Comparison of ENCODE assay signal across 8 cellular contexts in the genomic region with DNA sequence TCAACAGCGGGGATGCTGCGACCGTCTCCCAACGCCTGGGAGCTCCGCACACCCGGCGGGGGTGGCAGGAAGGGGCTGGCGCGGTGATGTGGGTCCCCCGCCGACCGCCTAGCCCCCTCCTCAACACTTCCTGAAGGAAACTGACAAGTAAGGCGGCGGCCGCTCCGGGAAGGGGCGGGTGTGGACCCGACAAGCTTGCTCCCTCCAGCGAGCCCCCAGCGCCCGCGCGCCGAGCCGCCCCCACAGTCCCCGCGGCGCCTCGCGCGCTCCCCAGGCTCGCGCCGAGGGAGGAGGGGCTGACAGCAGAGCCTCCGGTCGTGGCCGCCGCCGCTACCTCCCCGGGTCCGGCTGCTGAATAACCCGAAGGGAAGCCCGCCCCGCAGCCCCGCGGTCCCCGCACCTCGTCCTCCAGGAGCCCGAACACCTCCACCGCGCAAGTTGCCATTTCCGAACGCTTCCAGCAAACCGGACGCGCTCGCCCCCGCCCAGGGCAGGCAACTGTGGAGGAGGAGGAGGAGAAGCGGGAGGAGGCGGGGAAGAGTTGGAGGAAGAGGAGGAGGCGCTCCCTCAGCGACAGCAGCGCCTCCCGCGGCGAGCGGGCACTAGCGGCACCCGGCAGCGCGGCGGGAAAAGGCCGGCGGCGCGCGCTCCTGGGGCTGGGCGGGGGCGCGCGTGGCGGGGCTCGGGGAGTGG. TPM values are rescaled to one million over a fixed set of nuclear protein-coding genes. Genes with fewer than 3 reads are reported as not detected.
A peak's percentile ranks its signal among the peaks of the same experiment; 100 is the strongest.
DNase-seq lines count a peak whose midpoint lies in the region; ATAC-seq and TF ChIP-seq lines count a peak whose summit lies in the region.

NEDD4 (minus strand) TSS at position 502 of the 693 bp plus-strand sequence; CDS start at position 445, 57 bp downstream.

- TF ChIP-seq EP300 in Ishikawa (IDR thresholded peaks at IDR 0.05; ENCODE audit: borderline replicate concordance): no peak

- ATAC-seq in GM21576 (IDR thresholded peaks at IDR 0.05; ENCODE audit: unreplicated experiment) (peak; percentile 91), natural killer cell (peak; percentile 86 to 91 (median 88))
- ATAC-seq in activated T-helper 17 cell treated with anti-CD3 and anti-CD28 coated beads, Interleukin-2, amount 50 U/mL, for 72 hours (replicated peaks): peak; percentile 93

- H3K36me3 Mint-ChIP-seq in activated T-helper 17 cell treated with anti-CD3 and anti-CD28 coated beads, Interleukin-2, amount 50 U/mL, for 72 hours (ENCODE audit: low read depth): no peaks in the 10 kb centered on the region
- H3K36me3 Mint-ChIP-seq in natural killer cell: no peaks in the 10 kb centered on the region

- peak within 1 kb of the TSS; percentile 66 for H3K4me3 Mint-ChIP-seq in activated T-helper 17 cell treated with anti-CD3 and anti-CD28 coated beads, Interleukin-2, amount 50 U/mL, for 72 hours
- peak within 1 kb of the TSS; percentile 95 for H3K4me3 Mint-ChIP-seq in natural killer cell

- intact Hi-C loops in natural killer cell (cut with micrococcal nuclease): loop anchor here (10.0 kb wide), 1 partner anchor 252 kb away; the partner anchor contains the start of gene RFX7

- DNase-seq in DMS 273 (lab: John Stamatoyannopoulos, UW; ENCODE audit: unreplicated experiment) (peak; percentile 93), RPMI7951 (ENCODE audit: low read depth) (peak; percentile 90), fibroblast of mammary gland (ENCODE audit: low read depth) (peak; percentile 83), natural killer cell (peak; percentile 64)
- DNase-seq in stimulated activated naive CD4-positive, alpha-beta T cell (lab: John Stamatoyannopoulos, UW): peak; percentile 37 to 79 (median 60)

- H3K9me3 Mint-ChIP-seq in activated T-helper 17 cell treated with anti-CD3 and anti-CD28 coated beads, Interleukin-2, amount 50 U/mL, for 72 hours: no peaks in the 10 kb centered on the region
- H3K9me3 Mint-ChIP-seq in natural killer cell: no peaks in the 10 kb centered on the region

- no peaks in the 10 kb centered on the region for H3K27me3 Mint-ChIP-seq in activated T-helper 17 cell treated with anti-CD3 and anti-CD28 coated beads, Interleukin-2, amount 50 U/mL, for 72 hours
- H3K27me3 Mint-ChIP-seq in natural killer cell (ENCODE audit: low read depth in 2 of 2): peaks cover 0 to under 1% of the 10 kb centered on the region in 2 donors

- H3K4me1 Mint-ChIP-seq in activated T-helper 17 cell treated with anti-CD3 and anti-CD28 coated beads, Interleukin-2, amount 50 U/mL, for 72 hours: peaks cover 24% of the 10 kb centered on the region
- H3K4me1 Mint-ChIP-seq in natural killer cell: peaks cover 10 to 15% of the 10 kb centered on the region in 2 donors

- TF ChIP-seq CTCF in fibroblast of mammary gland (conservative IDR thresholded peaks at IDR 0.05; ENCODE audit: control insufficient read depth, insufficient read depth, low read depth, low read length): peak; percentile 41
- peak; percentile 34 for TF ChIP-seq CTCF in natural killer cell (IDR thresholded peaks at IDR 0.05)

- H3K27ac Mint-ChIP-seq in activated T-helper 17 cell treated with anti-CD3 and anti-CD28 coated beads, Interleukin-2, amount 50 U/mL, for 72 hours: no peak within 1 kb of the TSS
- H3K27ac Mint-ChIP-seq in natural killer cell: peak within 1 kb of the TSS; percentile 15 to 80

- TF ChIP-seq RAD21 in Ishikawa (IDR thresholded peaks at IDR 0.05; ENCODE audit: low read depth): peak; percentile 8; the same call in 1 of the 2 replicates

- H3K4me3 ChIP-seq in fibroblast of mammary gland (ENCODE audit: control insufficient read depth, low read depth, low read length): peak within 1 kb of the TSS; percentile 80

TF ChIP-seq in Ishikawa, 13 proteins besides CTCF, POLR2A, EP300 and RAD21:
- TF ChIP-seq ZBTB7A (IDR thresholded peaks at IDR 0.05; ENCODE audit: low read depth) (peak; percentile 85), TCF12 (IDR thresholded peaks at IDR 0.05; ENCODE audit: low read depth) (no peak), YY1 (IDR thresholded peaks at IDR 0.05; ENCODE audit: low read depth) (no peak), CREB1 (IDR thresholded peaks at IDR 0.05; ENCODE audit: low read depth) (no peak), TEAD4 (IDR thresholded peaks at IDR 0.05) (no peak), NFIC (IDR thresholded peaks at IDR 0.05) (no peak), FOXM1 (IDR thresholded peaks at IDR 0.05; ENCODE audit: borderline replicate concordance, low read depth) (no peak), TAF1 (IDR thresholded peaks at IDR 0.05; ENCODE audit: low read depth) (peak; percentile 48), MAX (IDR thresholded peaks at IDR 0.05) (no peak), EGR1 (IDR thresholded peaks at IDR 0.05) (peak; percentile 77; the same call in 1 of the 2 replicates), CEBPB (IDR thresholded peaks at IDR 0.05) (no peak)
- TF ChIP-seq, protein P1, sequence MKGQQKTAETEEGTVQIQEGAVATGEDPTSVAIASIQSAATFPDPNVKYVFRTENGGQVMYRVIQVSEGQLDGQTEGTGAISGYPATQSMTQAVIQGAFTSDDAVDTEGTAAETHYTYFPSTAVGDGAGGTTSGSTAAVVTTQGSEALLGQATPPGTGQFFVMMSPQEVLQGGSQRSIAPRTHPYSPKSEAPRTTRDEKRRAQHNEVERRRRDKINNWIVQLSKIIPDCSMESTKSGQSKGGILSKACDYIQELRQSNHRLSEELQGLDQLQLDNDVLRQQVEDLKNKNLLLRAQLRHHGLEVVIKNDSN (IDR thresholded peaks at IDR 0.05): no peak; the same call in 1 of the 2 replicates
- TF ChIP-seq, protein P2, sequence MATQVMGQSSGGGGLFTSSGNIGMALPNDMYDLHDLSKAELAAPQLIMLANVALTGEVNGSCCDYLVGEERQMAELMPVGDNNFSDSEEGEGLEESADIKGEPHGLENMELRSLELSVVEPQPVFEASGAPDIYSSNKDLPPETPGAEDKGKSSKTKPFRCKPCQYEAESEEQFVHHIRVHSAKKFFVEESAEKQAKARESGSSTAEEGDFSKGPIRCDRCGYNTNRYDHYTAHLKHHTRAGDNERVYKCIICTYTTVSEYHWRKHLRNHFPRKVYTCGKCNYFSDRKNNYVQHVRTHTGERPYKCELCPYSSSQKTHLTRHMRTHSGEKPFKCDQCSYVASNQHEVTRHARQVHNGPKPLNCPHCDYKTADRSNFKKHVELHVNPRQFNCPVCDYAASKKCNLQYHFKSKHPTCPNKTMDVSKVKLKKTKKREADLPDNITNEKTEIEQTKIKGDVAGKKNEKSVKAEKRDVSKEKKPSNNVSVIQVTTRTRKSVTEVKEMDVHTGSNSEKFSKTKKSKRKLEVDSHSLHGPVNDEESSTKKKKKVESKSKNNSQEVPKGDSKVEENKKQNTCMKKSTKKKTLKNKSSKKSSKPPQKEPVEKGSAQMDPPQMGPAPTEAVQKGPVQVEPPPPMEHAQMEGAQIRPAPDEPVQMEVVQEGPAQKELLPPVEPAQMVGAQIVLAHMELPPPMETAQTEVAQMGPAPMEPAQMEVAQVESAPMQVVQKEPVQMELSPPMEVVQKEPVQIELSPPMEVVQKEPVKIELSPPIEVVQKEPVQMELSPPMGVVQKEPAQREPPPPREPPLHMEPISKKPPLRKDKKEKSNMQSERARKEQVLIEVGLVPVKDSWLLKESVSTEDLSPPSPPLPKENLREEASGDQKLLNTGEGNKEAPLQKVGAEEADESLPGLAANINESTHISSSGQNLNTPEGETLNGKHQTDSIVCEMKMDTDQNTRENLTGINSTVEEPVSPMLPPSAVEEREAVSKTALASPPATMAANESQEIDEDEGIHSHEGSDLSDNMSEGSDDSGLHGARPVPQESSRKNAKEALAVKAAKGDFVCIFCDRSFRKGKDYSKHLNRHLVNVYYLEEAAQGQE (IDR thresholded peaks at IDR 0.05; ENCODE audit: low read depth): no peak

RNA-seq across cellular contexts. Expression of gene NEDD4, which starts in this region (rescaled TPM):
- 30.8 and 32.2 TPM in 2 replicates for total RNA-seq in RPMI7951 (2014; rRNA removed; shearing (Covaris generic))
- total RNA-seq in activated T-helper 17 cell treated with anti-CD3 and anti-CD28 coated beads, Interleukin-2, amount 50 U/mL, for 72 hours: 10 to 100 TPM; 10.2 to 18.4 TPM
- total RNA-seq in natural killer cell: 1 to 10 TPM; 6.9 to 9.1 (median 7.8) TPM

Comparison
In these comparisons a context has a peak if more than half of its experiments do, and no peak if none do; other contexts are left out.
1. Peak in every context shown above with its lines: DNase-seq, ATAC-seq and H3K4me3 ChIP-seq.